1 cellular context compared by ENCODE assay signal in genomic region chr11:27228232-27228631, GRCh38.
TF ChIP-seq lines count a peak whose summit lies in the region.

No MANE protein-coding gene starts in this region.

TF ChIP-seq in GM23338, 12 proteins besides CTCF, POLR2A, EP300 and RAD21 (continued from another document):
- no peak for TF ChIP-seq ETS1 (IDR thresholded peaks at IDR 0.05)
- no peak for TF ChIP-seq STAT1 (IDR thresholded peaks at IDR 0.05; ENCODE audit: unreplicated experiment)
- no peak for TF ChIP-seq POLR2AphosphoS5 (IDR thresholded peaks at IDR 0.05; ENCODE audit: low read depth)
- no peak for TF ChIP-seq NANOG (IDR thresholded peaks at IDR 0.05; ENCODE audit: borderline replicate concordance)
- TF ChIP-seq REST (IDR thresholded peaks at IDR 0.05; ENCODE audit: unreplicated experiment) = no peak
- no peak for TF ChIP-seq CREB1 (CRISPR knock-in tag; IDR thresholded peaks at IDR 0.05; ENCODE audit: low read depth)
